In the genomic region with DNA sequence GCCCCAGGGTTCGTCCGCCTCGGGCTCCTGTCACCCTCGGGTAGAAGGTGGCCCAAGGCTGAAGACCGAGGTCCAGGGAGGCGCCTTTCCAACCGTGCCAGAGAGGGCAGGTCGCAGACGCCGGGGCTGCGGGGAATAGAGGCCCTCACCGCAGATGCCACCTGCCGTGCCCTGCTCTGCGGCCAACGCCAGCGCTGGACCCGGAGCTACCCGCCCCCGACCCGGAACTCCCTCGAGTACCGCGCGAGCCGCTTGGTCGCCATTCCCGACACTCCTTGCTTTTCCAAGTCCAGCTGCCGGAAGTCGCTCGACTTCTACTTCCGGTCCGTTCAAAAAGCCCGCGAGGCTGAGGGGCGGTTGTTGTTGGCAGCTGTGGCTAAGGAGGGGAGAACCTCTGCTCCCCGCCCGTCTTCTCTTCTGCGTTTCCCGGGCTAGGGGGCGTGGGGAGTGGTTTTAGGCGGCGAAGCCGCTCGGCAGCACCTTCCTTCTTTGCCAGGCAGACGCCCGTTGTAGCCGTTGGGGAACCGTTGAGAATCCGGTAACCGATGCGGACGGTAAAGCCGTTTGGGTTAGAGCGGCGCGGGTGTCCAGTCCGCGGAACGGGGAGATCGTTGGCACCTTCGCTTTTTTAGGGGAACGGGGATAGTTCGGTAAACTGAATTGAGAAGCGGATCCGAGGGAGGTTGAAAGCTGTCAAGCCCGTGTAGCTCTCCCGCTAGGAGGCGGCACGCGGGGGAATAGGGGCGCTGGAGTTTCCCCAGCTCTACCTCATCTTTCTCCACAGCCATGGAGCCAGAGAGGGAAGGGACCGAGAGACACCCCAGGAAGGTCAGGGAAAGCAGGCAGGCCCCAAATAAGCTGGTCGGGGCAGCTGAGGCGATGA, we compare ENCODE assay signal across 1 cellular context.
TF ChIP-seq lines count a peak whose summit lies in the region.

A gene with protein sequence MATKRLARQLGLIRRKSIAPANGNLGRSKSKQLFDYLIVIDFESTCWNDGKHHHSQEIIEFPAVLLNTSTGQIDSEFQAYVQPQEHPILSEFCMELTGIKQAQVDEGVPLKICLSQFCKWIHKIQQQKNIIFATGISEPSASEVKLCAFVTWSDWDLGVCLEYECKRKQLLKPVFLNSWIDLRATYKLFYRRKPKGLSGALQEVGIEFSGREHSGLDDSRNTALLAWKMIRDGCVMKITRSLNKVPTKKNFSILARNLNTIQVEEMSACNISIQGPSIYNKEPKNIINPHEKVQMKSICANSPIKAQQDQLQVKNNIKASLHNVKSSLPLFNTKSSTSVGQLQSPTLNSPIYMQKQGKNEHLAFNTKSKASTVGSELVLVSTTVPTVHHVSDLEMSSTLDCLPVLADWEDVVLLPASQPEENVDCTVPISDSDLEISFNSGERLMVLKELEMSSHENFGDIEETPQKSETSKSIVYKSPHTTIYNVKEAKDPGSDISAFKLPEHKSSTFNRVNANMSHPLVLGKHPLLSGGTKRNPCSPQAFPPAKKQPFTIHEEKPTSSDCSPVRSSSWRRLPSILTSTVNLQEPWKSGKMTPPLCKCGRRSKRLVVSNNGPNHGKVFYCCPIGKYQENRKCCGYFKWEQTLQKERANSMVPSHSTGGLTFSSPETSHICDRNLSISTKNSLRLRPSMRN (minus strand): TSS at position 305 of the 883 bp plus-strand sequence. CDS start 42 bp downstream, at position 263.
A gene with protein sequence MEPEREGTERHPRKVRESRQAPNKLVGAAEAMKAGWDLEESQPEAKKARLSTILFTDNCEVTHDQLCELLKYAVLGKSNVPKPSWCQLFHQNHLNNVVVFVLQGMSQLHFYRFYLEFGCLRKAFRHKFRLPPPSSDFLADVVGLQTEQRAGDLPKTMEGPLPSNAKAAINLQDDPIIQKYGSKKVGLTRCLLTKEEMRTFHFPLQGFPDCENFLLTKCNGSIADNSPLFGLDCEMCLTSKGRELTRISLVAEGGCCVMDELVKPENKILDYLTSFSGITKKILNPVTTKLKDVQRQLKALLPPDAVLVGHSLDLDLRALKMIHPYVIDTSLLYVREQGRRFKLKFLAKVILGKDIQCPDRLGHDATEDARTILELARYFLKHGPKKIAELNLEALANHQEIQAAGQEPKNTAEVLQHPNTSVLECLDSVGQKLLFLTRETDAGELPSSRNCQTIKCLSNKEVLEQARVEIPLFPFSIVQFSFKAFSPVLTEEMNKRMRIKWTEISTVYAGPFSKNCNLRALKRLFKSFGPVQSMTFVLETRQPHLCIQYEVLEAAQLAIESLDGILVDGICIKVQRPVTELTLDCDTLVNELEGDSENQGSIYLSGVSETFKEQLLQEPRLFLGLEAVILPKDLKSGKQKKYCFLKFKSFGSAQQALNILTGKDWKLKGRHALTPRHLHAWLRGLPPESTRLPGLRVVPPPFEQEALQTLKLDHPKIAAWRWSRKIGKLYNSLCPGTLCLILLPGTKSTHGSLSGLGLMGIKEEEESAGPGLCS (plus strand): TSS at position 360 of the 883 bp plus-strand sequence. CDS start 427 bp downstream, at position 787.

TF ChIP-seq in H1, 55 proteins besides CTCF, POLR2A, EP300 and RAD21:
- TF ChIP-seq, protein P1, sequence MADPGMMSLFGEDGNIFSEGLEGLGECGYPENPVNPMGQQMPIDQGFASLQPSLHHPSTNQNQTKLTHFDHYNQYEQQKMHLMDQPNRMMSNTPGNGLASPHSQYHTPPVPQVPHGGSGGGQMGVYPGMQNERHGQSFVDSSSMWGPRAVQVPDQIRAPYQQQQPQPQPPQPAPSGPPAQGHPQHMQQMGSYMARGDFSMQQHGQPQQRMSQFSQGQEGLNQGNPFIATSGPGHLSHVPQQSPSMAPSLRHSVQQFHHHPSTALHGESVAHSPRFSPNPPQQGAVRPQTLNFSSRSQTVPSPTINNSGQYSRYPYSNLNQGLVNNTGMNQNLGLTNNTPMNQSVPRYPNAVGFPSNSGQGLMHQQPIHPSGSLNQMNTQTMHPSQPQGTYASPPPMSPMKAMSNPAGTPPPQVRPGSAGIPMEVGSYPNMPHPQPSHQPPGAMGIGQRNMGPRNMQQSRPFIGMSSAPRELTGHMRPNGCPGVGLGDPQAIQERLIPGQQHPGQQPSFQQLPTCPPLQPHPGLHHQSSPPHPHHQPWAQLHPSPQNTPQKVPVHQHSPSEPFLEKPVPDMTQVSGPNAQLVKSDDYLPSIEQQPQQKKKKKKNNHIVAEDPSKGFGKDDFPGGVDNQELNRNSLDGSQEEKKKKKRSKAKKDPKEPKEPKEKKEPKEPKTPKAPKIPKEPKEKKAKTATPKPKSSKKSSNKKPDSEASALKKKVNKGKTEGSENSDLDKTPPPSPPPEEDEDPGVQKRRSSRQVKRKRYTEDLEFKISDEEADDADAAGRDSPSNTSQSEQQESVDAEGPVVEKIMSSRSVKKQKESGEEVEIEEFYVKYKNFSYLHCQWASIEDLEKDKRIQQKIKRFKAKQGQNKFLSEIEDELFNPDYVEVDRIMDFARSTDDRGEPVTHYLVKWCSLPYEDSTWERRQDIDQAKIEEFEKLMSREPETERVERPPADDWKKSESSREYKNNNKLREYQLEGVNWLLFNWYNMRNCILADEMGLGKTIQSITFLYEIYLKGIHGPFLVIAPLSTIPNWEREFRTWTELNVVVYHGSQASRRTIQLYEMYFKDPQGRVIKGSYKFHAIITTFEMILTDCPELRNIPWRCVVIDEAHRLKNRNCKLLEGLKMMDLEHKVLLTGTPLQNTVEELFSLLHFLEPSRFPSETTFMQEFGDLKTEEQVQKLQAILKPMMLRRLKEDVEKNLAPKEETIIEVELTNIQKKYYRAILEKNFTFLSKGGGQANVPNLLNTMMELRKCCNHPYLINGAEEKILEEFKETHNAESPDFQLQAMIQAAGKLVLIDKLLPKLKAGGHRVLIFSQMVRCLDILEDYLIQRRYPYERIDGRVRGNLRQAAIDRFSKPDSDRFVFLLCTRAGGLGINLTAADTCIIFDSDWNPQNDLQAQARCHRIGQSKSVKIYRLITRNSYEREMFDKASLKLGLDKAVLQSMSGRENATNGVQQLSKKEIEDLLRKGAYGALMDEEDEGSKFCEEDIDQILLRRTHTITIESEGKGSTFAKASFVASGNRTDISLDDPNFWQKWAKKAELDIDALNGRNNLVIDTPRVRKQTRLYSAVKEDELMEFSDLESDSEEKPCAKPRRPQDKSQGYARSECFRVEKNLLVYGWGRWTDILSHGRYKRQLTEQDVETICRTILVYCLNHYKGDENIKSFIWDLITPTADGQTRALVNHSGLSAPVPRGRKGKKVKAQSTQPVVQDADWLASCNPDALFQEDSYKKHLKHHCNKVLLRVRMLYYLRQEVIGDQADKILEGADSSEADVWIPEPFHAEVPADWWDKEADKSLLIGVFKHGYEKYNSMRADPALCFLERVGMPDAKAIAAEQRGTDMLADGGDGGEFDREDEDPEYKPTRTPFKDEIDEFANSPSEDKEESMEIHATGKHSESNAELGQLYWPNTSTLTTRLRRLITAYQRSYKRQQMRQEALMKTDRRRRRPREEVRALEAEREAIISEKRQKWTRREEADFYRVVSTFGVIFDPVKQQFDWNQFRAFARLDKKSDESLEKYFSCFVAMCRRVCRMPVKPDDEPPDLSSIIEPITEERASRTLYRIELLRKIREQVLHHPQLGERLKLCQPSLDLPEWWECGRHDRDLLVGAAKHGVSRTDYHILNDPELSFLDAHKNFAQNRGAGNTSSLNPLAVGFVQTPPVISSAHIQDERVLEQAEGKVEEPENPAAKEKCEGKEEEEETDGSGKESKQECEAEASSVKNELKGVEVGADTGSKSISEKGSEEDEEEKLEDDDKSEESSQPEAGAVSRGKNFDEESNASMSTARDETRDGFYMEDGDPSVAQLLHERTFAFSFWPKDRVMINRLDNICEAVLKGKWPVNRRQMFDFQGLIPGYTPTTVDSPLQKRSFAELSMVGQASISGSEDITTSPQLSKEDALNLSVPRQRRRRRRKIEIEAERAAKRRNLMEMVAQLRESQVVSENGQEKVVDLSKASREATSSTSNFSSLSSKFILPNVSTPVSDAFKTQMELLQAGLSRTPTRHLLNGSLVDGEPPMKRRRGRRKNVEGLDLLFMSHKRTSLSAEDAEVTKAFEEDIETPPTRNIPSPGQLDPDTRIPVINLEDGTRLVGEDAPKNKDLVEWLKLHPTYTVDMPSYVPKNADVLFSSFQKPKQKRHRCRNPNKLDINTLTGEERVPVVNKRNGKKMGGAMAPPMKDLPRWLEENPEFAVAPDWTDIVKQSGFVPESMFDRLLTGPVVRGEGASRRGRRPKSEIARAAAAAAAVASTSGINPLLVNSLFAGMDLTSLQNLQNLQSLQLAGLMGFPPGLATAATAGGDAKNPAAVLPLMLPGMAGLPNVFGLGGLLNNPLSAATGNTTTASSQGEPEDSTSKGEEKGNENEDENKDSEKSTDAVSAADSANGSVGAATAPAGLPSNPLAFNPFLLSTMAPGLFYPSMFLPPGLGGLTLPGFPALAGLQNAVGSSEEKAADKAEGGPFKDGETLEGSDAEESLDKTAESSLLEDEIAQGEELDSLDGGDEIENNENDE (IDR thresholded peaks at IDR 0.05; ENCODE audit: insufficient replicate concordance, low read length): no peak
- TF ChIP-seq MAFK (IDR thresholded peaks at IDR 0.05; ENCODE audit: low read depth, low read length) (no peak), GTF2F1 (IDR thresholded peaks at IDR 0.05; ENCODE audit: borderline replicate concordance, low read depth, low read length) (0 out of 2 replicates have a peak, but pooled peaks have one; percentile 44), SP4 (IDR thresholded peaks at IDR 0.05; ENCODE audit: low read length) (no peak), TAF1 (IDR thresholded peaks at IDR 0.05; ENCODE audit: low read depth, low read length) (peak; percentile 93), TAF7 (optimal IDR thresholded peaks at IDR 0.05; ENCODE audit: borderline replicate concordance, low read depth, low read length) (peak; percentile 93), SIN3A (conservative IDR thresholded peaks at IDR 0.05 in 1 of 2, IDR thresholded peaks at IDR 0.05 in 1 of 2; ENCODE audit: low read depth in 1 of 2, low read length in 2 of 2) (peak; percentile 62 to 95; a peak in 2 of 4 replicates), SP1 (IDR thresholded peaks at IDR 0.05; ENCODE audit: low read depth, low read length) (no peak), SAP30 (IDR thresholded peaks at IDR 0.05; ENCODE audit: insufficient read depth, insufficient replicate concordance, low read length) (peak; percentile 94), HDAC2 (IDR thresholded peaks at IDR 0.05; ENCODE audit: borderline replicate concordance in 1 of 2, low read depth in 2 of 2, low read length in 2 of 2) (0 out of 4 replicates have a peak, but pooled peaks have one; percentile 18 to 88), GABPA (IDR thresholded peaks at IDR 0.05; ENCODE audit: borderline replicate concordance, insufficient read depth, low read length) (peak; percentile 95), TBP (IDR thresholded peaks at IDR 0.05; ENCODE audit: low read depth, low read length) (peak; percentile 92), POLR2AphosphoS5 (IDR thresholded peaks at IDR 0.05; ENCODE audit: low read depth, low read length) (peak; percentile 73), CHD1 (IDR thresholded peaks at IDR 0.05; ENCODE audit: low read depth, low read length) (0 out of 2 replicates have a peak, but pooled peaks have one; percentile 37), JUN (IDR thresholded peaks at IDR 0.05; ENCODE audit: low read depth, low read length) (no peak), PHF8 (conservative IDR thresholded peaks at IDR 0.05; ENCODE audit: low read depth, low read length) (peak; percentile 72), CEBPB (IDR thresholded peaks at IDR 0.05; ENCODE audit: low read depth, low read length) (no peak), KDM5A (IDR thresholded peaks at IDR 0.05; ENCODE audit: low read length) (no peak), ASH2L (IDR thresholded peaks at IDR 0.05; ENCODE audit: low read length) (peak; percentile 79), KDM4A (IDR thresholded peaks at IDR 0.05; ENCODE audit: low read depth, low read length, severe bottlenecking) (peak; percentile 41), YY1 (IDR thresholded peaks at IDR 0.05; ENCODE audit: low read depth, low read length) (peak; percentile 91), EGR1 (IDR thresholded peaks at IDR 0.05; ENCODE audit: borderline replicate concordance, low read depth, low read length) (peak; percentile 39; the same call in 1 of the 2 replicates)
- TF ChIP-seq, protein P2, sequence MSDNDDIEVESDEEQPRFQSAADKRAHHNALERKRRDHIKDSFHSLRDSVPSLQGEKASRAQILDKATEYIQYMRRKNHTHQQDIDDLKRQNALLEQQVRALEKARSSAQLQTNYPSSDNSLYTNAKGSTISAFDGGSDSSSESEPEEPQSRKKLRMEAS (IDR thresholded peaks at IDR 0.05): peak; percentile 60
- TF ChIP-seq, protein P3, sequence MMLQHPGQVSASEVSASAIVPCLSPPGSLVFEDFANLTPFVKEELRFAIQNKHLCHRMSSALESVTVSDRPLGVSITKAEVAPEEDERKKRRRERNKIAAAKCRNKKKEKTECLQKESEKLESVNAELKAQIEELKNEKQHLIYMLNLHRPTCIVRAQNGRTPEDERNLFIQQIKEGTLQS (IDR thresholded peaks at IDR 0.05; ENCODE audit: insufficient read depth, low read depth, low read length): no peak
- TF ChIP-seq, protein P4, sequence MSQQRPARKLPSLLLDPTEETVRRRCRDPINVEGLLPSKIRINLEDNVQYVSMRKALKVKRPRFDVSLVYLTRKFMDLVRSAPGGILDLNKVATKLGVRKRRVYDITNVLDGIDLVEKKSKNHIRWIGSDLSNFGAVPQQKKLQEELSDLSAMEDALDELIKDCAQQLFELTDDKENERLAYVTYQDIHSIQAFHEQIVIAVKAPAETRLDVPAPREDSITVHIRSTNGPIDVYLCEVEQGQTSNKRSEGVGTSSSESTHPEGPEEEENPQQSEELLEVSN (IDR thresholded peaks at IDR 0.05): peak; percentile 48; the same call in 1 of the 2 replicates
